11 cellular contexts compared by ENCODE assay signal in genomic region chrX:21993265-21993664, GRCh38. TPM values are rescaled to one million over a fixed set of nuclear protein-coding genes. Genes with fewer than 3 reads are reported as not detected.
DNase-seq lines count a peak whose midpoint lies in the region; ATAC-seq and TF ChIP-seq lines count a peak whose summit lies in the region.
"Had no signal": no experiment of that assay in that cellular context is flagged by ENCODE, and none has a peak within 500 bp of the region (broad histone marks: within the 10 kb centered on the region; RNA-seq: fewer than 3 reads in every experiment).

No MANE protein-coding gene starts in this region.

- in situ Hi-C loops in GM13976 (cut with MboI; ENCODE audit: low sequenced_read_pairs, unreplicated experiment) = loop anchor here (25.0 kb wide), 1 partner anchor 194 kb away; no protein-coding TSS in a partner anchor

- H3K9me3 ChIP-seq in left ventricle myocardium inferior (replicated peaks) (no peaks in the 10 kb centered on the region), smooth muscle cell (replicated peaks; ENCODE audit: low read depth) (no peaks in the 10 kb centered on the region)
- H3K9me3 ChIP-seq: MG63, psoas muscle had no signal

- H3K4me1 Mint-ChIP-seq in chondrocyte (ENCODE audit: low read depth) = peaks cover 12% of the 10 kb centered on the region

- TF ChIP-seq CTCF in GM13976 (IDR thresholded peaks at IDR 0.05; ENCODE audit: borderline replicate concordance, control extremely low read depth, extremely low read depth, insufficient read depth, missing control alignments) (no peak), left ventricle myocardium inferior (IDR thresholded peaks at IDR 0.05; ENCODE audit: borderline replicate concordance) (no peak), smooth muscle cell (IDR thresholded peaks at IDR 0.05; ENCODE audit: borderline replicate concordance, insufficient read depth, poor library complexity, severe bottlenecking) (no peak), chondrocyte (IDR thresholded peaks at IDR 0.05) (no peak)

- no peaks in the 10 kb centered on the region for H3K4me1 ChIP-seq in left ventricle myocardium inferior
- H3K4me1 ChIP-seq in smooth muscle cell (ENCODE audit: low read depth) = no peaks in the 10 kb centered on the region
- H3K4me1 ChIP-seq: psoas muscle had no signal

- no peak overlapping the region for H3K4me2 ChIP-seq in smooth muscle cell

- H3K27ac ChIP-seq in left ventricle myocardium inferior (replicated peaks) (peak overlapping the region; percentile 16), smooth muscle cell (ENCODE audit: low read depth) (no peak overlapping the region)
- H3K27ac ChIP-seq: psoas muscle had no signal

- H3K36me3 ChIP-seq in left ventricle myocardium inferior (peaks cover 13% of the 10 kb centered on the region), smooth muscle cell (ENCODE audit: low read depth) (no peaks in the 10 kb centered on the region)

- DNase-seq in GM13976 (ENCODE audit: low spot score) = peak; percentile 44
- DNase-seq in left ventricle myocardium inferior = peak; percentile 18
- DNase-seq in NCI-H2227 (lab: John Stamatoyannopoulos, UW; ENCODE audit: unreplicated experiment) = no peak
- no peak for DNase-seq in D341Med (ENCODE audit: low spot score)
- DNase-seq in smooth muscle cell (lab: John Stamatoyannopoulos, UW; ENCODE audit: unreplicated experiment) = no peak
- DNase-seq in chondrocyte (ENCODE audit: low spot score) = no peak
- DNase-seq: DMS53, MG63 had no signal

- no peak overlapping the region for H3K4me3 ChIP-seq in left ventricle myocardium inferior
- no peak overlapping the region for H3K4me3 ChIP-seq in smooth muscle cell
- H3K4me3 ChIP-seq: MG63, psoas muscle had no signal

- H3K27me3 ChIP-seq in left ventricle myocardium inferior (ENCODE audit: low read depth) (no peaks in the 10 kb centered on the region), smooth muscle cell (ENCODE audit: low read depth) (no peaks in the 10 kb centered on the region)
- H3K27me3 ChIP-seq: MG63 had no signal

- 76% methylated on average over 8 of the region's 8 CpGs for WGBS in smooth muscle cell (ENCODE audit: low lambda C conversion rate)

- H3K36me3 Mint-ChIP-seq in chondrocyte (ENCODE audit: low read depth) = peaks cover 36% of the 10 kb centered on the region

- H3F3A ChIP-seq in smooth muscle cell (ENCODE audit: low read depth) = no peaks in the 10 kb centered on the region

- H3K27ac Mint-ChIP-seq in chondrocyte (ENCODE audit: unreplicated experiment) = no peak overlapping the region

- no peaks in the 10 kb centered on the region for H4K20me1 ChIP-seq in smooth muscle cell (ENCODE audit: low read depth)

- no peaks in the 10 kb centered on the region for H3K9me3 Mint-ChIP-seq in chondrocyte (ENCODE audit: low read depth)

- no peaks in the 10 kb centered on the region for H3K27me3 Mint-ChIP-seq in chondrocyte (ENCODE audit: low read depth)

- no peaks in the 10 kb centered on the region for H3K79me2 ChIP-seq in smooth muscle cell (ENCODE audit: low read depth)

- no peak overlapping the region for H3K4me3 Mint-ChIP-seq in chondrocyte (ENCODE audit: unreplicated experiment)

- ATAC-seq in GM21515 (IDR thresholded peaks at IDR 0.05; ENCODE audit: unreplicated experiment) (peak; percentile 82), HG03460 (IDR thresholded peaks at IDR 0.05; ENCODE audit: unreplicated experiment) (peak; percentile 61)
- ATAC-seq: psoas muscle had no signal

- no peak overlapping the region for H3K9ac ChIP-seq in smooth muscle cell (ENCODE audit: low read depth)

- H2AFZ ChIP-seq in smooth muscle cell (ENCODE audit: low read depth) = no peak overlapping the region

- intact Hi-C loops in left ventricle myocardium inferior (cut with micrococcal nuclease) = no loop called here

RNA-seq across cellular contexts. Expression of gene PHEX, which starts 38.9 kb away (rescaled TPM):
- total RNA-seq in left ventricle myocardium inferior (0.03 TPM), smooth muscle cell (0.40 TPM in 1 of 2 replicates, not detected in the other), chondrocyte (0.97 to 1.2 TPM (median 1.1 TPM) in 3 replicates)
- 0.18 TPM in 1 of 2 replicates, not detected in the other for polyA plus RNA-seq in smooth muscle cell

RNA-seq across cellular contexts. Expression of gene SMS, which starts 52.8 kb away (rescaled TPM):
- total RNA-seq in left ventricle myocardium inferior (46.8 TPM), smooth muscle cell (43.8 and 46.7 TPM in 2 replicates), chondrocyte (73.0 to 131 TPM (median 129 TPM) in 3 replicates)
- 37.2 and 54.7 TPM in 2 replicates for polyA plus RNA-seq in smooth muscle cell

Comparison
In these comparisons a context has a peak if more than half of its experiments do, and no peak if none do; other contexts are left out.
1. DNase-seq: peak in GM13976 (single experiment) and left ventricle myocardium inferior (single experiment); none in NCI-H2227 (single experiment), D341Med (single experiment), smooth muscle cell (single experiment) and chondrocyte (single experiment).